ENCODE assay signal across 8 cellular contexts in the genomic region with DNA sequence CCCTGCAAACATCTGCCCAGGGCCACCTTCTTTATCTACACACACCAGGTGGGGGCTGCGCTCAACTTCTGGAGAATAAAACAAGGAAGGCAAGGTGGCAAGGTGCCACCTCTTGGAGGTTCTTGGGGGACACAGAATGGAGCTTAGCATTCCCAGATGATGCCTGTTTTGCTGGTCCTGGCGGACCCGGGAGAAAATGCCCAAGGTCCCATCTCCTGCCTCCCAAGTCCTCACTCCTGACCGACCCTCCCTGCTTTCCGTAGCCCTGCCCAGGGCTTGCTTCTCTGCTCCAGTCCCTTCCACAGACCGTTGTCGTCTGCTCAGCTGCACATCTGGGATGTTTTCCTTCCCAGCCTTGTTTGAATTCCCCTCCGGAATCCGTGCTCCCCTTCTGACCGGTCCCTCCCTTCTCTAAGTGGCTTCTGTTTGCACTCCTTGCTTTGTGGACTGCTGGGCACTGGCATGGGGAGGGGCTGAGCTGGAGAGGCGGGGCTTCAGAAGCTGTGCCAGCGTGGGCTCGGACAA. TPM values are rescaled to one million over a fixed set of nuclear protein-coding genes. Genes with fewer than 3 reads are reported as not detected.
DNase-seq lines count a peak whose midpoint lies in the region; ATAC-seq and TF ChIP-seq lines count a peak whose summit lies in the region.

No MANE protein-coding gene starts in this region.

- H3K4me3 ChIP-seq in HFF-Myc (replicated peaks; ENCODE audit: low read depth, low read length), result peak overlapping the region; percentile 41
- H3K4me3 ChIP-seq in skeletal muscle tissue (ENCODE audit: low read length in 3 of 3), result peak overlapping the region; percentile 69 to 75 (median 73)
- H3K4me3 ChIP-seq in gastroesophageal sphincter, result peak overlapping the region in 1 of 2 donors; percentile 43

- ATAC-seq in left ventricle myocardium superior (peak; percentile 33), gastroesophageal sphincter (no peak), HG03378 (IDR thresholded peaks at IDR 0.05; ENCODE audit: unreplicated experiment) (no peak)

- TF ChIP-seq POLR2A in gastroesophageal sphincter (IDR thresholded peaks at IDR 0.05), result no peak

- peaks cover 16 to 27% (median 24%) of the 10 kb centered on the region in 3 donors for H3K4me1 ChIP-seq in skeletal muscle tissue (ENCODE audit: control insufficient read depth in 3 of 3, insufficient read depth in 3 of 3, low read length in 3 of 3)
- H3K4me1 ChIP-seq in gastroesophageal sphincter, result peaks cover 0 to 27% (median 16%) of the 10 kb centered on the region in 3 donors

- intact Hi-C loops in left ventricle myocardium superior (cut with micrococcal nuclease), result loop anchor here (5.0 kb wide), 1 partner anchor 42 kb away; no protein-coding TSS in a partner anchor

- DNase-seq in HFF-Myc (ENCODE audit: extremely low read depth, low read depth), result no peak
- DNase-seq in left ventricle myocardium superior, result no peak
- DNase-seq in EL, result no peak
- DNase-seq in medulla oblongata (ENCODE audit: extremely low spot score), result no peak

- H3K9ac ChIP-seq in skeletal muscle tissue (ENCODE audit: low read depth in 1 of 3, low read length in 3 of 3), result peak overlapping the region in 1 of 3 donors; percentile 68

- H3K27me3 ChIP-seq in skeletal muscle tissue (ENCODE audit: control insufficient read depth in 3 of 3, insufficient read depth in 3 of 3, low read length in 3 of 3) (no peaks in the 10 kb centered on the region), gastroesophageal sphincter (peaks cover 62% of the 10 kb centered on the region)

- H3K36me3 ChIP-seq in skeletal muscle tissue (ENCODE audit: control insufficient read depth in 3 of 3, insufficient read depth in 3 of 3, low read length in 3 of 3) (no peaks in the 10 kb centered on the region), gastroesophageal sphincter (no peaks in the 10 kb centered on the region)

- 10 to 13% methylated on average over 7 to 11 of the region's 13 CpGs for WGBS in gastroesophageal sphincter (ENCODE audit: low coverage in 1 of 2), 2 donors

- TF ChIP-seq CTCF in HFF-Myc (IDR thresholded peaks at IDR 0.05; ENCODE audit: low read depth, low read length, missing control alignments), result no peak
- no peak for TF ChIP-seq CTCF in VCaP (conservative IDR thresholded peaks at IDR 0.05)
- TF ChIP-seq CTCF in gastroesophageal sphincter (IDR thresholded peaks at IDR 0.05), result no peak

- H3K27ac ChIP-seq in VCaP, result peak overlapping the region; percentile 59
- H3K27ac ChIP-seq in skeletal muscle tissue (ENCODE audit: low read depth, low read length), result no peak overlapping the region
- peak overlapping the region in 1 of 4 donors; percentile 45 for H3K27ac ChIP-seq in gastroesophageal sphincter

- TF ChIP-seq EP300 in gastroesophageal sphincter (IDR thresholded peaks at IDR 0.05), result no peak

- no peaks in the 10 kb centered on the region for H3K9me3 ChIP-seq in skeletal muscle tissue (ENCODE audit: control insufficient read depth in 3 of 3, low read length in 3 of 3)
- H3K9me3 ChIP-seq in gastroesophageal sphincter, result no peaks in the 10 kb centered on the region

RNA-seq across cellular contexts. Expression of a gene that starts 13.1 kb away (rescaled TPM):
- total RNA-seq in left ventricle myocardium superior, result 6.1 TPM
- 4.7 TPM for total RNA-seq in skeletal muscle tissue
- 10 to 100 TPM; 11.8 to 25.0 (median 19.6) TPM for total RNA-seq in gastroesophageal sphincter

RNA-seq across cellular contexts. Expression of a gene that starts 54.2 kb away (rescaled TPM):
- 23.1 TPM for total RNA-seq in left ventricle myocardium superior
- 9.9 TPM for total RNA-seq in skeletal muscle tissue
- 10 to 100 TPM in 2 of 4 donors, 1 to 10 TPM in 2; 7.3 to 14.3 (median 11.0) TPM for total RNA-seq in gastroesophageal sphincter
